Comparison of ENCODE assay signal across 8 cellular contexts in genomic region chr11:2166091-2166851, GRCh38. TPM values are rescaled to one million over a fixed set of nuclear protein-coding genes. Genes with fewer than 3 reads are reported as not detected.
DNase-seq lines count a peak whose midpoint lies in the region; ATAC-seq, FAIRE-seq and TF ChIP-seq lines count a peak whose summit lies in the region.

No MANE protein-coding gene starts in this region.

- H3K36me3 ChIP-seq in gastroesophageal sphincter (no peaks in the 10 kb centered on the region), spleen (no peaks in the 10 kb centered on the region)

- POLR2A ChIA-PET in AG04450 (lab: Yijun Ruan, JAX), result no interaction called here

- TF ChIP-seq EP300 in Ishikawa (IDR thresholded peaks at IDR 0.05; ENCODE audit: borderline replicate concordance) (no peak), gastroesophageal sphincter (IDR thresholded peaks at IDR 0.05) (no peak)

- intact Hi-C loops in spleen (cut with DNase I; ENCODE audit: low total_unique reads), result no loop called here

- CTCF ChIA-PET in AG04450 (lab: Charles Lee), result interaction anchor here (2.3 to 2.5 kb wide), 2 partner anchors 254 to 514 kb away, joined by 10 to 13 read pairs; no protein-coding TSS in a partner anchor

- H3K27me3 ChIP-seq in AG04450 (ENCODE audit: control insufficient read depth, insufficient read depth, low read length), result peaks cover 17% of the 10 kb centered on the region
- H3K27me3 ChIP-seq in gastroesophageal sphincter, result peaks cover 92% of the 10 kb centered on the region
- H3K27me3 ChIP-seq in spleen (replicated peaks in 1 of 7), result peaks cover 0 to 91% (median 12%) of the 10 kb centered on the region in 7 donors

- ATAC-seq in gastroesophageal sphincter, result no peak

- H3K4me3 ChIP-seq in AG04450 (ENCODE audit: low read depth, low read length) (no peak overlapping the region), gastroesophageal sphincter (peak overlapping the region in 1 of 2 donors; percentile 32), spleen (peak overlapping the region in 4 of 8 donors; percentile 7 to 51 (median 18))

- no CpG with 5 or more reads among the region's 70 CpGs for WGBS in gastroesophageal sphincter (ENCODE audit: low coverage in 1 of 2), 2 donors
- WGBS in spleen, 5 donors, result 9 to 16% (median 13%) methylated on average over 18 to 70 of the region's 70 CpGs

- no peak for TF ChIP-seq POLR2A in gastroesophageal sphincter (IDR thresholded peaks at IDR 0.05)
- no peak for TF ChIP-seq POLR2A in spleen (IDR thresholded peaks at IDR 0.05)
- no peak for TF ChIP-seq POLR2A in H54 (IDR thresholded peaks at IDR 0.05; ENCODE audit: low read depth, low read length)

- H3K4me1 ChIP-seq in gastroesophageal sphincter, result peaks cover 0 to 10% (median 7%) of the 10 kb centered on the region in 3 donors
- peaks cover 4 to 15% (median 11%) of the 10 kb centered on the region in 6 donors for H3K4me1 ChIP-seq in spleen

- H3K27ac ChIP-seq in AG04450 (ENCODE audit: low read depth, low read length) (no peak overlapping the region), gastroesophageal sphincter (no peak overlapping the region), spleen (peak overlapping the region in 3 of 8 donors; percentile 9 to 28 (median 14))

- TF ChIP-seq RAD21 in Ishikawa (IDR thresholded peaks at IDR 0.05; ENCODE audit: low read depth), result peak; percentile 42

- DNase-seq in AG04450 (ENCODE audit: low read depth, low spot score) (no peak), activated T-cell treated with anti-CD3 and anti-CD28 coated beads for 48 hours (ENCODE audit: low read depth) (peak; percentile 37), spleen (no peak), pons (ENCODE audit: low spot score) (no peak), Kasumi-1 (lab: John Stamatoyannopoulos, UW) (no peak), H54 (ENCODE audit: insufficient read length, low spot score) (no peak)

- FAIRE-seq in H54 (lab: Jason Lieb, UNC), result no peak

- TF ChIP-seq CTCF in AG04450 (IDR thresholded peaks at IDR 0.05; ENCODE audit: low read depth, low read length), result peak; percentile 46
- TF ChIP-seq CTCF in gastroesophageal sphincter (IDR thresholded peaks at IDR 0.05), result peak in 3 of 4 experiments; percentile 17 to 67 (median 41)
- TF ChIP-seq CTCF in spleen (IDR thresholded peaks at IDR 0.05 in 8 of 11, conservative IDR thresholded peaks at IDR 0.05 in 3 of 11), result peak in 10 of 11 experiments; percentile 37 to 75 (median 62)

- H3K9me3 ChIP-seq in AG04450 (ENCODE audit: control insufficient read depth, insufficient read depth, low read length) (no peaks in the 10 kb centered on the region; the same call in 1 of the 2 replicates), gastroesophageal sphincter (no peaks in the 10 kb centered on the region), spleen (no peaks in the 10 kb centered on the region)

TF ChIP-seq in Ishikawa, 13 proteins besides CTCF, POLR2A, EP300 and RAD21:
- TF ChIP-seq CREB1 (IDR thresholded peaks at IDR 0.05; ENCODE audit: low read depth) (no peak), TEAD4 (IDR thresholded peaks at IDR 0.05) (no peak), MAX (IDR thresholded peaks at IDR 0.05) (peak; percentile 96), REST (IDR thresholded peaks at IDR 0.05; ENCODE audit: low read depth) (no peak), ZBTB7A (IDR thresholded peaks at IDR 0.05; ENCODE audit: low read depth) (peak; percentile 63), EGR1 (IDR thresholded peaks at IDR 0.05) (peak; percentile 9; the same call in 1 of the 2 replicates), NFIC (IDR thresholded peaks at IDR 0.05) (peak; percentile 29; the same call in 1 of the 2 replicates), TAF1 (IDR thresholded peaks at IDR 0.05; ENCODE audit: low read depth) (no peak), FOXM1 (IDR thresholded peaks at IDR 0.05; ENCODE audit: borderline replicate concordance, low read depth) (no peak), CEBPB (IDR thresholded peaks at IDR 0.05) (no peak), YY1 (IDR thresholded peaks at IDR 0.05; ENCODE audit: low read depth) (no peak), TCF12 (IDR thresholded peaks at IDR 0.05; ENCODE audit: low read depth) (no peak), USF1 (IDR thresholded peaks at IDR 0.05) (peak; percentile 73)

RNA-seq across cellular contexts. Expression of gene INS, which starts 5.3 kb away (rescaled TPM):
- polyA plus RNA-seq in AG04450 (2011; rRNA removed) (not detected in 2 replicates), spleen (1 to 10 TPM; 1.3 to 2.4 (median 1.9) TPM)
- polyA minus RNA-seq in AG04450 (2011; rRNA and poly(A)+ RNA removed), result not detected in 2 replicates
- total RNA-seq in gastroesophageal sphincter (not detected), spleen (1 to 10 TPM in 2 of 7 donors, not detected in 5; 1.3 to 1.5 TPM)

RNA-seq across cellular contexts. Expression of gene TH, which starts 5.3 kb away (rescaled TPM):
- not detected in 2 replicates for polyA plus RNA-seq in AG04450 (2011; rRNA removed)
- not detected in 2 replicates for polyA minus RNA-seq in AG04450 (2011; rRNA and poly(A)+ RNA removed)
- total RNA-seq in gastroesophageal sphincter, result under 1 TPM in 2 of 4 donors, not detected in 2; 0.27 TPM
- total RNA-seq in spleen, result 1 to 10 TPM in 1 of 7 donors, not detected in 6; 1.0 TPM
- under 1 TPM; 0.13 to 0.38 (median 0.15) TPM for polyA plus RNA-seq in spleen

RNA-seq across cellular contexts. Expression of gene IGF2, which starts 27.1 kb away (rescaled TPM):
- 16.6 and 30.8 TPM in 2 replicates for polyA plus RNA-seq in AG04450 (2011; rRNA removed)
- polyA minus RNA-seq in AG04450 (2011; rRNA and poly(A)+ RNA removed), result 38.9 and 48.3 TPM in 2 replicates
- 10 to 100 TPM in 3 of 4 donors, 1 to 10 TPM in 1; 8.7 to 49.5 (median 28.7) TPM for total RNA-seq in gastroesophageal sphincter
- 10 to 100 TPM; 10.2 to 66.6 (median 25.7) TPM for total RNA-seq in spleen
- polyA plus RNA-seq in spleen, result 1 to 10 TPM in 2 of 3 donors, under 1 TPM in 1; 0.74 to 9.8 (median 4.0) TPM
